In the genomic region with DNA sequence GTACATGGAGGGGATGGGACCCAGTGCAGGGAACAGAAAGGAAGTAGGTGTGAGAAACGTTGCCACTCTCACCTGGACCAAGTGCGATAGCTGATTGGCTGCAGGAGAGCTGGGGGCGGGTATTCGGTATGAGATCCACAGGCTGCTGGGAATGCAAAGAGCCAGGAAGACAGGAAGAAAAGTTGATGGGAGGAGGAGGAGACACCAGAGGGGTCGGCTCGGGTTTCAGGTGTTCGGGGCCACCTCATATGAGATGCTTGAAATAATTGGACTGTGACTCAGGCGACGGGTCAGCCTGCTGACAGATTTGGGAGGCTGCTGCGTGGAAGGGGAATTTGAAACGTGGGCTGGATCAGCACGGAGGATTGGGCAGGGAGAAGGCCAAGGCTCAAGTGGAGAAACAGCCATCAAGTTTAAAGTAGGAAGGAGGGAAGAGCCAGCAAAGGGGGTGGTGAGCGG, we compare ENCODE assay signal across 12 cellular contexts.
DNase-seq lines count a peak whose midpoint lies in the region; ATAC-seq and TF ChIP-seq lines count a peak whose summit lies in the region.
"Had no signal": no experiment of that assay in that cellular context is flagged by ENCODE, and none has a peak within 500 bp of the region (broad histone marks: within the 10 kb centered on the region; RNA-seq: fewer than 3 reads in every experiment).

No MANE protein-coding gene starts in this region.

- no peak for ATAC-seq in GM21515 (IDR thresholded peaks at IDR 0.05; ENCODE audit: unreplicated experiment)
- ATAC-seq: activated CD8-positive, alpha-beta memory T cell treated with anti-CD3 and anti-CD28 coated beads, Interleukin-2, amount 10 ng/mL, durations not matched to agents 7 days and 5 days; Panc1 had no signal

- H3K79me2 ChIP-seq in Karpas-422 (ENCODE audit: low read length), result no peaks in the 10 kb centered on the region

- no peaks in the 10 kb centered on the region for H3K9me2 ChIP-seq in Karpas-422 (replicated peaks; ENCODE audit: insufficient read depth, low read length)

- H3K27ac Mint-ChIP-seq in HFFc6, result peak overlapping the region; percentile 77
- H3K27ac Mint-ChIP-seq: activated CD8-positive, alpha-beta memory T cell treated with anti-CD3 and anti-CD28 coated beads, Interleukin-2, amount 10 ng/mL, durations not matched to agents 7 days and 5 days had no signal

- H3K4me3 ChIP-seq in BJ (ENCODE audit: low read depth, low read length) (no peak overlapping the region), Karpas-422 (ENCODE audit: low read length) (no peak overlapping the region)

- H3K27ac ChIP-seq in Karpas-422 (ENCODE audit: low read length), result no peak overlapping the region

- TF ChIP-seq CTCF in BJ (IDR thresholded peaks at IDR 0.05; ENCODE audit: insufficient read depth, low read depth, low read length) (no peak), HFFc6 (IDR thresholded peaks at IDR 0.05) (no peak)

- CTCF ChIA-PET in BJ (lab: Yijun Ruan, JAX), result interaction anchor here (1.9 to 4.5 kb wide), 2 partner anchors 12 to 133 kb away, joined by 7 to 32 read pairs; no protein-coding TSS in a partner anchor

- H3K27me3 Mint-ChIP-seq in HFFc6 (ENCODE audit: insufficient read depth), result peaks cover 1% of the 10 kb centered on the region
- H3K27me3 Mint-ChIP-seq: activated CD8-positive, alpha-beta memory T cell treated with anti-CD3 and anti-CD28 coated beads, Interleukin-2, amount 10 ng/mL, durations not matched to agents 7 days and 5 days had no signal

- POLR2A ChIA-PET in BJ (lab: Charles Lee), result no interaction called here

- no peaks in the 10 kb centered on the region for H3K9me3 Mint-ChIP-seq in HFFc6

- peak overlapping the region; percentile 46 for H3K4me3 Mint-ChIP-seq in HFFc6
- H3K4me3 Mint-ChIP-seq: activated CD8-positive, alpha-beta memory T cell treated with anti-CD3 and anti-CD28 coated beads, Interleukin-2, amount 10 ng/mL, durations not matched to agents 7 days and 5 days had no signal

- no peak overlapping the region for H2AFZ ChIP-seq in Karpas-422 (ENCODE audit: low read length)

- H3K27me3 ChIP-seq in BJ (ENCODE audit: control insufficient read depth, insufficient read depth, low read length) (no peaks in the 10 kb centered on the region), Karpas-422 (ENCODE audit: low read length) (no peaks in the 10 kb centered on the region)

- H3K36me3 Mint-ChIP-seq in HFFc6 (ENCODE audit: low read depth), result peaks cover 25% of the 10 kb centered on the region

- H3K4me1 ChIP-seq in Karpas-422 (ENCODE audit: low read length), result peaks cover 48% of the 10 kb centered on the region

- H3K4me2 ChIP-seq in Karpas-422 (ENCODE audit: low read depth, low read length, poor library complexity, severe bottlenecking), result no peak overlapping the region

- no peak overlapping the region for H3K9ac ChIP-seq in Karpas-422 (ENCODE audit: low read length)

- H3K36me3 ChIP-seq in BJ (ENCODE audit: control insufficient read depth, insufficient read depth, low read length) (no peaks in the 10 kb centered on the region), Karpas-422 (ENCODE audit: insufficient read depth, low read length) (peaks cover 25% of the 10 kb centered on the region)

- H3K4me1 Mint-ChIP-seq in HFFc6 (ENCODE audit: low read depth), result peaks cover 42% of the 10 kb centered on the region

- DNase-seq in BJ (ENCODE audit: low read depth) (peak; percentile 39), HFFc6 (peak; percentile 45), amniotic epithelial cell (ENCODE audit: low read depth) (peak; percentile 47), islet precursor cell (peak; percentile 98), foreskin melanocyte (no peak), Karpas-422 (no peak), retina (no peak)
- DNase-seq: activated CD8-positive, alpha-beta memory T cell treated with anti-CD3 and anti-CD28 coated beads, Interleukin-2, amount 10 ng/mL, durations not matched to agents 7 days and 5 days; erythroblast; stimulated activated naive CD4-positive, alpha-beta T cell treated with Interleukin-2 at 50 U/mL for 16 hours had no signal

- no peaks in the 10 kb centered on the region for H3K9me3 ChIP-seq in Karpas-422 (ENCODE audit: low read length)

- H4K20me1 ChIP-seq in Karpas-422 (ENCODE audit: insufficient read depth, low read depth, low read length), result no peaks in the 10 kb centered on the region

Comparison
In these comparisons a context has a peak if more than half of its experiments do, and no peak if none do; other contexts are left out.
1. DNase-seq: peak in BJ (single experiment), HFFc6 (single experiment), amniotic epithelial cell (single experiment) and islet precursor cell (single experiment); none in foreskin melanocyte (single experiment), Karpas-422 (single experiment) and retina (single experiment).